ENCODE assay signal across 8 cellular contexts in the genomic region with DNA sequence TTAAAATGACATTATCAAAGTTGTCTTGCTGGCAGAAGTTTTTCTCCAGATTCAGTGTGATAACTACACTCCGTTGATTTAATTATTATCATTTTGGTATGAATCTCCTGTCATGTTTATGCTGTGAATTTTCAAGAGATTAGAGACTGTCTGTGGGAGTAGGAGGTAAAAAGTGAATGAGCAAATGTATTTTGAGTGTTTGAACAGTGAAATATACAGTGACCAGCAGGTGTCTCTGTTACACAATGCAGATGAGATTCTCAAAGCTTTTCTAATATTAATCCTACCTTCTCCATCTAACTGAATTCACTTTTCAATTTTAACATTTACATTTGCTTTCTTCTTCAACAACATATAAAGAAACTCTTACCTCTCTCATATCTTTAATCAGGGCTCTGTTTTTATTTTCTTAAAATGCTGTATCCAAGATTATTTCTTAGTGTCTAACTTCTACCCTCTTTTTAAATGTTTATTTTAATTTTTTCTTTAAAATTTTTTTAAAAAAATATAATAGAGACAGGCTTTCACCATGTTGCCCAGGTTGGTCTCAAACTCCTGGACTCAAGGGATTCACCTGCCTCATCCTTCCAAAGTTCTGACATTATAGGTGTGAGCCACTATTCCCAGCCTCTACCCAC. TPM values are rescaled to one million over a fixed set of nuclear protein-coding genes. Genes with fewer than 3 reads are reported as not detected.
DNase-seq lines count a peak whose midpoint lies in the region; ATAC-seq and TF ChIP-seq lines count a peak whose summit lies in the region.

No MANE protein-coding gene starts in this region.

- no peaks in the 10 kb centered on the region for H3K79me2 ChIP-seq in fibroblast of lung (ENCODE audit: control insufficient read depth, insufficient read depth, low read length)

- H3K27me3 ChIP-seq in fibroblast of lung (ENCODE audit: control insufficient read depth, insufficient read depth, low read length) (no peaks in the 10 kb centered on the region), psoas muscle (ENCODE audit: insufficient read depth in 3 of 3, low read length in 2 of 3) (no peaks in the 10 kb centered on the region)

- no peaks in the 10 kb centered on the region for H3K36me3 ChIP-seq in fibroblast of lung (ENCODE audit: control insufficient read depth, insufficient read depth, low read length)
- no peaks in the 10 kb centered on the region for H3K36me3 ChIP-seq in psoas muscle (ENCODE audit: insufficient read depth in 1 of 2, low read depth in 1 of 2)

- ATAC-seq in activated CD4-positive, alpha-beta T cell treated with anti-CD3 and anti-CD28 coated beads for 36 hours = no peak
- ATAC-seq in HG03378 (IDR thresholded peaks at IDR 0.05; ENCODE audit: unreplicated experiment) (peak; percentile 88), psoas muscle (peak in 1 of 4 donors; percentile 61), GM19328 (IDR thresholded peaks at IDR 0.05; ENCODE audit: unreplicated experiment) (no peak)

- no peak overlapping the region for H3K9ac ChIP-seq in fibroblast of lung (ENCODE audit: insufficient read depth, low read length)

- H2AFZ ChIP-seq in fibroblast of lung (ENCODE audit: low read length) = no peak overlapping the region

- TF ChIP-seq CTCF in fibroblast of lung (conservative IDR thresholded peaks at IDR 0.05 in 1 of 2, IDR thresholded peaks at IDR 0.05 in 1 of 2; ENCODE audit: low read depth in 1 of 2, low read length in 2 of 2) (peak; percentile 21 to 57), psoas muscle (IDR thresholded peaks at IDR 0.05) (peak; percentile 54)

- H3K27me3 Mint-ChIP-seq in activated CD4-positive, alpha-beta T cell treated with anti-CD3 and anti-CD28 coated beads, Interleukin-2, amount 10 ng/mL, durations not matched to agents 24 days and 14 days = peaks cover 4% of the 10 kb centered on the region
- H3K27me3 Mint-ChIP-seq in activated CD4-positive, alpha-beta T cell treated with anti-CD3 and anti-CD28 coated beads for 36 hours = no peaks in the 10 kb centered on the region

- H3K9me3 ChIP-seq in fibroblast of lung (ENCODE audit: control insufficient read depth, insufficient read depth, low read depth, low read length) (no peaks in the 10 kb centered on the region), psoas muscle (no peaks in the 10 kb centered on the region)

- POLR2A ChIA-PET in activated CD4-positive, alpha-beta T cell treated with anti-CD3 and anti-CD28 coated beads for 36 hours (lab: Charles Lee) = no interaction called here

- H3K36me3 Mint-ChIP-seq in activated CD4-positive, alpha-beta T cell treated with anti-CD3 and anti-CD28 coated beads, Interleukin-2, amount 10 ng/mL, durations not matched to agents 24 days and 14 days (ENCODE audit: low read depth) = no peaks in the 10 kb centered on the region
- no peaks in the 10 kb centered on the region for H3K36me3 Mint-ChIP-seq in activated CD4-positive, alpha-beta T cell treated with anti-CD3 and anti-CD28 coated beads for 36 hours (ENCODE audit: low read depth)

- WGBS in psoas muscle, 3 donors = 44 to 73% (median 53%) methylated on average over 1 of the region's 1 CpG

- CTCF ChIA-PET in activated CD4-positive, alpha-beta T cell treated with anti-CD3 and anti-CD28 coated beads for 36 hours (lab: Charles Lee) = interaction anchor here (0.6 to 1.3 kb wide), 4 partner anchors 12 to 1079 kb away, joined by 3 to 4 read pairs (median 3); no protein-coding TSS in a partner anchor

- peak; percentile 63 for DNase-seq in activated CD4-positive, alpha-beta T cell treated with anti-CD3 and anti-CD28 coated beads, Interleukin-2, amount 10 ng/mL, durations not matched to agents 24 days and 14 days
- DNase-seq in activated CD4-positive, alpha-beta T cell treated with anti-CD3 and anti-CD28 coated beads for 36 hours = no peak
- DNase-seq in RPMI7951 (ENCODE audit: low read depth) = peak; percentile 27
- DNase-seq in fibroblast of lung (ENCODE audit: low read depth in 2 of 2) = peak; percentile 23 to 58
- DNase-seq in psoas muscle = no peak
- DNase-seq in activated CD4-positive, alpha-beta T cell treated with anti-CD3 and anti-CD28 coated beads, Interleukin-2, amount 50 U/mL, for 48 hours = no peak

- H3K27ac ChIP-seq in fibroblast of lung (ENCODE audit: insufficient read depth, low read length) (no peak overlapping the region), psoas muscle (no peak overlapping the region)

- no peak overlapping the region for H3K4me2 ChIP-seq in fibroblast of lung (ENCODE audit: extremely low read depth, insufficient read depth, low read length)

- peaks cover 5% of the 10 kb centered on the region for H3K4me1 Mint-ChIP-seq in activated CD4-positive, alpha-beta T cell treated with anti-CD3 and anti-CD28 coated beads, Interleukin-2, amount 10 ng/mL, durations not matched to agents 24 days and 14 days
- no peaks in the 10 kb centered on the region for H3K4me1 Mint-ChIP-seq in activated CD4-positive, alpha-beta T cell treated with anti-CD3 and anti-CD28 coated beads for 36 hours

- no peak overlapping the region for H3K27ac Mint-ChIP-seq in activated CD4-positive, alpha-beta T cell treated with anti-CD3 and anti-CD28 coated beads, Interleukin-2, amount 10 ng/mL, durations not matched to agents 24 days and 14 days
- no peak overlapping the region for H3K27ac Mint-ChIP-seq in activated CD4-positive, alpha-beta T cell treated with anti-CD3 and anti-CD28 coated beads for 36 hours

- no peak overlapping the region for H3K4me3 Mint-ChIP-seq in activated CD4-positive, alpha-beta T cell treated with anti-CD3 and anti-CD28 coated beads, Interleukin-2, amount 10 ng/mL, durations not matched to agents 24 days and 14 days
- no peak overlapping the region for H3K4me3 Mint-ChIP-seq in activated CD4-positive, alpha-beta T cell treated with anti-CD3 and anti-CD28 coated beads for 36 hours

- H3K4me1 ChIP-seq in fibroblast of lung (ENCODE audit: control insufficient read depth, extremely low read depth, insufficient read depth, low read length) = no peaks in the 10 kb centered on the region
- H3K4me1 ChIP-seq in psoas muscle = no peaks in the 10 kb centered on the region

- H4K20me1 ChIP-seq in fibroblast of lung (ENCODE audit: control insufficient read depth, extremely low read depth, insufficient read depth, low read length) = no peaks in the 10 kb centered on the region

- H3K9me3 Mint-ChIP-seq in activated CD4-positive, alpha-beta T cell treated with anti-CD3 and anti-CD28 coated beads, Interleukin-2, amount 10 ng/mL, durations not matched to agents 24 days and 14 days = peaks cover 4% of the 10 kb centered on the region
- H3K9me3 Mint-ChIP-seq in activated CD4-positive, alpha-beta T cell treated with anti-CD3 and anti-CD28 coated beads for 36 hours (ENCODE audit: low read depth) = peaks cover 5% of the 10 kb centered on the region

- H3K4me3 ChIP-seq in fibroblast of lung (replicated peaks in 1 of 4; ENCODE audit: control extremely low read depth in 1 of 4, insufficient read depth in 1 of 4, low read depth in 3 of 4, low read length in 4 of 4) (no peak overlapping the region), psoas muscle (no peak overlapping the region)

- intact Hi-C loops in activated CD4-positive, alpha-beta T cell treated with anti-CD3 and anti-CD28 coated beads, Interleukin-2, amount 10 ng/mL, durations not matched to agents 24 days and 14 days (cut with micrococcal nuclease) = loop anchor here (2.0 to 10.0 kb wide), 5 partner anchors 331 to 1189 kb away; no protein-coding TSS in a partner anchor
- intact Hi-C loops in activated CD4-positive, alpha-beta T cell treated with anti-CD3 and anti-CD28 coated beads for 36 hours (cut with DNase I, micrococcal nuclease) = loop anchor here (1.0 to 5.0 kb wide), 7 partner anchors 335 to 1189 kb away; no protein-coding TSS in a partner anchor
- intact Hi-C loops in psoas muscle (cut with DNase I) = loop anchor here in 1 of 2 donors (5.0 kb wide), 1 partner anchor 1189 kb away; no protein-coding TSS in a partner anchor

RNA-seq across cellular contexts. Expression of gene HSPA13, which starts 20.9 kb away (rescaled TPM):
- total RNA-seq in activated CD4-positive, alpha-beta T cell treated with anti-CD3 and anti-CD28 coated beads, Interleukin-2, amount 10 ng/mL, durations not matched to agents 24 days and 14 days = 40.9 and 41.6 TPM in 2 replicates
- 10 to 100 TPM; 29.5 to 50.2 TPM for total RNA-seq in activated CD4-positive, alpha-beta T cell treated with anti-CD3 and anti-CD28 coated beads for 36 hours
- total RNA-seq in RPMI7951 (2014; rRNA removed; shearing (Covaris generic)) = 101 and 119 TPM in 2 replicates
- total RNA-seq in fibroblast of lung (51.1 and 63.6 TPM in 2 replicates), psoas muscle (10 to 100 TPM in 2 of 4 donors, 1 to 10 TPM in 2; 6.5 to 11.5 (median 9.3) TPM)
- polyA plus RNA-seq in fibroblast of lung (31.3 and 39.5 TPM in 2 replicates), psoas muscle (10 to 100 TPM in 1 of 3 donors, 1 to 10 TPM in 2; 5.7 to 14.1 (median 7.6) TPM)
- 21.2 and 25.2 TPM in 2 replicates for polyA plus RNA-seq in fibroblast of lung (2012)
- polyA minus RNA-seq in fibroblast of lung (ENCODE audit: low replicate concordance) = 1.5 and 3.5 TPM in 2 replicates

Comparison
In these comparisons a context has a peak if more than half of its experiments do, and no peak if none do; other contexts are left out.
1. DNase-seq: peak in activated CD4-positive, alpha-beta T cell treated with anti-CD3 and anti-CD28 coated beads, Interleukin-2, amount 10 ng/mL, durations not matched to agents 24 days and 14 days (single experiment), RPMI7951 (single experiment) and fibroblast of lung (2 of 2); none in activated CD4-positive, alpha-beta T cell treated with anti-CD3 and anti-CD28 coated beads for 36 hours (single experiment), psoas muscle (0 of 2) and activated CD4-positive, alpha-beta T cell treated with anti-CD3 and anti-CD28 coated beads, Interleukin-2, amount 50 U/mL, for 48 hours (0 of 2).